8 cellular contexts compared by ENCODE assay signal in the genomic region with DNA sequence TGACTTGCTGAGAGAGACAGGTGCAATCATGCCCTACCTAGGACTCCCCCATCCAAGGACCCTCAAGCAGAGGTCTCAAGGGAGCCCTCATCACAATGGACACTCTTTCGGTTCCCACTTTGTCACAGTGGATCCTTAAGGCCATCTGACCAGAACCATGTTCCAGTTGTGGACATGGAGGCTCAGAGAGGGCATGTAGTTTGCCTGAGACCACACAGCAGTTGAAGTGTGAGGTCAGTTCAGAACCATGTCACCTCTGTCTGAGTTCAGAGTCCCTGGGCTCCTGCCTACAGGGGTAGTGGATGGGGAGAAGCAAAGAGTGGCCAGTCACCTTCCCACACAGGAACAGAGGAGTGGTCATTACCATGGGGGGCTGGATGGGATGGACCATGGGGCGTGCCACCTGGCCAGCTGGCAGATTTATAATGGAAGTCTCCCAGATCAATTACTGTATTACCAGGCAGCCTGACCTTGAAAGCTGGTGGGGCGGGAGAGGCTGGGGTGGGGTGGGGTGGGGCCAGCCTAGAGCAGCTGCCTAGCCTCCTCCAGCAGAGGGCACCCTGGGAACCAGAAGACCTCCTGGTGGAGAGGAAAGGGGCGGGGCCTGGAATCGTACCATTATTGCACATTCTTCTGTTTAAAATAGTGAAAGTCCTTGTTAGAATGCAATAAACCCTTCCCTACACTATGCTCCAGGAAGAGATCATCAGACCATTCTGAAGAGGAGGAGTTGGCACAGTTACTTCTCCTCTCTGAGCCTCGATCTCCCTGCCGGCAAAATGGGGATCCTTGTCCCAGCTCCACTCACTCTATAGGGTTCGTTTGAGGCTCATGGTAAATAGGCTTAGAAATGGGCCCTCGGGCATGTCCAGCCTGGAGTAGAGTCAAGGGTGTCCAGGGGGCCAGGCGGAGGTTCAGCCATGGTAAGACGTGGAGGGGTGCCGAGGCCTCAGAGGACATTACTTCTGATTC. TPM values are rescaled to one million over a fixed set of nuclear protein-coding genes. Genes with fewer than 3 reads are reported as not detected.
DNase-seq lines count a peak whose midpoint lies in the region; ATAC-seq and TF ChIP-seq lines count a peak whose summit lies in the region.

No MANE protein-coding gene starts in this region.

- intact Hi-C loops in A673 (cut with micrococcal nuclease; ENCODE audit: unreplicated experiment): loop anchor here (1.0 to 5.0 kb wide), 2 partner anchors 78 to 162 kb away; no protein-coding TSS in a partner anchor
- intact Hi-C loops in activated CD4-positive, alpha-beta memory T cell treated with anti-CD3 and anti-CD28 coated beads for 36 hours (cut with micrococcal nuclease): no loop called here

- CTCF ChIA-PET in A673 (lab: Charles Lee): interaction anchor here (0.6 to 1.0 kb wide), 4 partner anchors 94 to 628 kb away, joined by 3 to 6 read pairs (median 4); no protein-coding TSS in a partner anchor
- CTCF ChIA-PET in activated CD4-positive, alpha-beta memory T cell treated with anti-CD3 and anti-CD28 coated beads for 36 hours (lab: Charles Lee): interaction anchor here (1.0 to 1.7 kb wide), 2 partner anchors 26 to 162 kb away, joined by 3 to 6 read pairs; no protein-coding TSS in a partner anchor

- peaks cover 44% of the 10 kb centered on the region for H3K4me1 ChIP-seq in A673 (ENCODE audit: insufficient read depth, low read length, poor library complexity, severe bottlenecking)

- H3K27me3 ChIP-seq in A673 (replicated peaks; ENCODE audit: insufficient read depth, low read depth, low read length, poor library complexity): no peaks in the 10 kb centered on the region

- no peaks in the 10 kb centered on the region for H3K4me1 Mint-ChIP-seq in activated CD4-positive, alpha-beta memory T cell treated with anti-CD3 and anti-CD28 coated beads for 36 hours (ENCODE audit: low read depth)
- peaks cover 0 to 2% of the 10 kb centered on the region in 2 donors for H3K4me1 Mint-ChIP-seq in stimulated activated naive B cell treated with anti-CD40 and anti-IgM and Interleukin-4, amounts not matched to agents 10 μg/mL and 1 μg/mL and 100 μg/mL, for 72 hours

- no peaks in the 10 kb centered on the region for H3K36me3 ChIP-seq in A673 (ENCODE audit: insufficient read depth, low read length, poor library complexity, severe bottlenecking)

- no peak overlapping the region for H3K4me3 ChIP-seq in A673 (ENCODE audit: low read depth, low read length, poor library complexity, severe bottlenecking)

- H3K4me3 Mint-ChIP-seq in activated CD4-positive, alpha-beta memory T cell treated with anti-CD3 and anti-CD28 coated beads for 36 hours: no peak overlapping the region
- H3K4me3 Mint-ChIP-seq in stimulated activated naive B cell treated with anti-CD40 and anti-IgM and Interleukin-4, amounts not matched to agents 10 μg/mL and 1 μg/mL and 100 μg/mL, for 72 hours: no peak overlapping the region

- H3K27me3 Mint-ChIP-seq in activated CD4-positive, alpha-beta memory T cell treated with anti-CD3 and anti-CD28 coated beads for 36 hours: peaks cover 7% of the 10 kb centered on the region
- H3K27me3 Mint-ChIP-seq in stimulated activated naive B cell treated with anti-CD40 and anti-IgM and Interleukin-4, amounts not matched to agents 10 μg/mL and 1 μg/mL and 100 μg/mL, for 72 hours: peaks cover 53 to 57% of the 10 kb centered on the region in 2 donors

- no peak overlapping the region for H3K27ac Mint-ChIP-seq in activated CD4-positive, alpha-beta memory T cell treated with anti-CD3 and anti-CD28 coated beads for 36 hours
- no peak overlapping the region for H3K27ac Mint-ChIP-seq in stimulated activated naive B cell treated with anti-CD40 and anti-IgM and Interleukin-4, amounts not matched to agents 10 μg/mL and 1 μg/mL and 100 μg/mL, for 72 hours

- no peaks in the 10 kb centered on the region for H3K9me3 ChIP-seq in A673 (ENCODE audit: low read depth, low read length, poor library complexity, severe bottlenecking)

- ATAC-seq in stimulated activated naive B cell treated with anti-CD40 and anti-IgM and Interleukin-4, amounts not matched to agents 10 μg/mL and 1 μg/mL and 100 μg/mL, for 72 hours (replicated peaks): peak; percentile 65 to 73
- ATAC-seq in GM19467 (IDR thresholded peaks at IDR 0.05; ENCODE audit: unreplicated experiment): no peak

- peak overlapping the region; percentile 70 for H3K27ac ChIP-seq in A673 (ENCODE audit: low read depth, low read length, poor library complexity, severe bottlenecking)

- peak; percentile 92 for DNase-seq in A673 (ENCODE audit: low spot score)
- DNase-seq in GM03348 (ENCODE audit: low spot score): peak; percentile 81
- DNase-seq in NCI-H1436 treated with DMSO at 0.1 percent for 48 hours (lab: John Stamatoyannopoulos, UW): peak; percentile 22
- peak; percentile 51 for DNase-seq in activated CD4-positive, alpha-beta memory T cell treated with anti-CD3 and anti-CD28 coated beads for 36 hours
- DNase-seq in hepatic stellate cell (ENCODE audit: low spot score): peak; percentile 81
- no peak for DNase-seq in stimulated activated naive B cell treated with anti-CD40 and anti-IgM and Interleukin-4, amounts not matched to agents 10 μg/mL and 1 μg/mL and 100 μg/mL, for 72 hours
- DNase-seq in activated effector memory CD4-positive, alpha-beta T cell treated with Interleukin-2 at 50 U/mL for 16 hours: no peak

- BruUV-seq in A673 (replicated peaks; lab: Mats Ljungman, UMichigan): no TSS peak

- peak; percentile 68 for TF ChIP-seq CTCF in A673 (conservative IDR thresholded peaks at IDR 0.05; ENCODE audit: low read depth, low read length)

- no peaks in the 10 kb centered on the region for H3K9me3 Mint-ChIP-seq in activated CD4-positive, alpha-beta memory T cell treated with anti-CD3 and anti-CD28 coated beads for 36 hours
- peaks cover 0 to 2% of the 10 kb centered on the region in 2 donors for H3K9me3 Mint-ChIP-seq in stimulated activated naive B cell treated with anti-CD40 and anti-IgM and Interleukin-4, amounts not matched to agents 10 μg/mL and 1 μg/mL and 100 μg/mL, for 72 hours

- POLR2A ChIA-PET in A673 (lab: Charles Lee; ENCODE audit: low non-redundant PET): no interaction called here
- POLR2A ChIA-PET in activated CD4-positive, alpha-beta memory T cell treated with anti-CD3 and anti-CD28 coated beads for 36 hours (lab: Charles Lee): no interaction called here

- H3K36me3 Mint-ChIP-seq in activated CD4-positive, alpha-beta memory T cell treated with anti-CD3 and anti-CD28 coated beads for 36 hours: no peaks in the 10 kb centered on the region
- H3K36me3 Mint-ChIP-seq in stimulated activated naive B cell treated with anti-CD40 and anti-IgM and Interleukin-4, amounts not matched to agents 10 μg/mL and 1 μg/mL and 100 μg/mL, for 72 hours: no peaks in the 10 kb centered on the region

RNA-seq across cellular contexts. Expression of a gene that starts 26.9 kb away (rescaled TPM):
- 93.7 and 111 TPM in 2 replicates for total RNA-seq in A673 (2021)
- total RNA-seq in activated CD4-positive, alpha-beta memory T cell treated with anti-CD3 and anti-CD28 coated beads for 36 hours: not detected

Comparison
In these comparisons a context has a peak if more than half of its experiments do, and no peak if none do; other contexts are left out.
1. DNase-seq: peak in A673 (single experiment), GM03348 (single experiment), NCI-H1436 treated with DMSO at 0.1 percent for 48 hours (single experiment), activated CD4-positive, alpha-beta memory T cell treated with anti-CD3 and anti-CD28 coated beads for 36 hours (single experiment) and hepatic stellate cell (single experiment); none in stimulated activated naive B cell treated with anti-CD40 and anti-IgM and Interleukin-4, amounts not matched to agents 10 μg/mL and 1 μg/mL and 100 μg/mL, for 72 hours (single experiment) and activated effector memory CD4-positive, alpha-beta T cell treated with Interleukin-2 at 50 U/mL for 16 hours (single experiment).
2. RNA of a gene that starts 26.9 kb away (total RNA-seq): 93.7 to 111 TPM in A673; not detected in activated CD4-positive, alpha-beta memory T cell treated with anti-CD3 and anti-CD28 coated beads for 36 hours; every median in the first group is over 10 times any median in the second.